Comparison of ENCODE assay signal across 19 cellular contexts in genomic region chr10:86152911-86153310, GRCh38.
"Had no signal": no experiment of that assay in that cellular context is flagged by ENCODE, and none has a peak within 500 bp of the region (broad histone marks: within the 10 kb centered on the region; RNA-seq: fewer than 3 reads in every experiment).

No MANE protein-coding gene starts in this region.

- ATAC-seq: Panc1, PC-3 had no signal

- DNase-seq: Karpas-422; KG1; MG63; NCI-H1092; NCI-H1105 treated with DMSO at 0.1 percent for 48 hours; NCI-H1436 treated with DMSO at 0.1 percent for 48 hours; NCI-H1694; NCI-H187 treated with DMSO at 0.1 percent for 48 hours; NCI-H2029 treated with DMSO at 0.1 percent for 48 hours; NCI-H2171 treated with DMSO at 0.1 percent for 48 hours; NCI-H345; NCI-H446 treated with DMSO at 0.1 percent for 48 hours; NCI-H510A treated with DMSO at 0.1 percent for 48 hours; NCI-H526; NCI-H748 treated with DMSO at 0.1 percent for 48 hours; NK-92 treated with Interleukin-12 subunit alpha and Interleukin-12 subunit beta, amount 100 ng/mL, for 24 hours; PC-3; SHP77 had no signal
